In genomic region chr12:57164966-57165365, GRCh38 we compare ENCODE assay signal across 22 cellular contexts. TPM values are rescaled to one million over a fixed set of nuclear protein-coding genes. Genes with fewer than 3 reads are reported as not detected.
DNase-seq lines count a peak whose midpoint lies in the region; ATAC-seq and TF ChIP-seq lines count a peak whose summit lies in the region.
"Had no signal": no experiment of that assay in that cellular context is flagged by ENCODE, and none has a peak within 500 bp of the region (broad histone marks: within the 10 kb centered on the region; RNA-seq: fewer than 3 reads in every experiment).

No MANE protein-coding gene starts in this region.

- H3K4me1 ChIP-seq in adipocyte (ENCODE audit: control insufficient read depth, insufficient read depth, low read length) (peaks cover 26% of the 10 kb centered on the region), prostate gland (replicated peaks) (no peaks in the 10 kb centered on the region)

- H3K4me3 ChIP-seq in adipocyte (ENCODE audit: low read length): no peak overlapping the region
- H3K4me3 ChIP-seq in fibroblast of pulmonary artery (replicated peaks; ENCODE audit: low read depth, low read length): no peak overlapping the region
- no peak overlapping the region for H3K4me3 ChIP-seq in prostate gland
- H3K4me3 ChIP-seq: esophagus muscularis mucosa, heart left ventricle, PC-9 had no signal

- H3K9me3 Mint-ChIP-seq in activated CD8-positive, alpha-beta T cell treated with anti-CD3 and anti-CD28 coated beads, Interleukin-2, amount 10 ng/mL, durations not matched to agents 7 days and 5 days (ENCODE audit: insufficient read depth): no peaks in the 10 kb centered on the region
- H3K9me3 Mint-ChIP-seq: activated naive CD8-positive, alpha-beta T cell treated with anti-CD3 and anti-CD28 coated beads, Interleukin-2, amount 10 ng/mL, durations not matched to agents 7 days and 5 days; H9; IgD-negative memory B cell; stimulated activated memory B cell treated with anti-CD40 and anti-IgM and Interleukin-4, amounts not matched to agents 10 μg/mL and 1 μg/mL and 100 μg/mL, for 72 hours had no signal

- no peak overlapping the region for H3K27ac ChIP-seq in prostate gland
- H3K27ac ChIP-seq: esophagus muscularis mucosa, heart left ventricle, PC-9 had no signal

- POLR2A ChIA-PET in activated CD8-positive, alpha-beta T cell treated with anti-CD3 and anti-CD28 coated beads, Interleukin-2, amount 10 ng/mL, durations not matched to agents 7 days and 5 days (lab: Charles Lee): no interaction called here

- intact Hi-C loops in Right ventricle myocardium superior (cut with DNase I) (no loop called here), cardiac septum (cut with DNase I) (no loop called here), prostate gland (cut with DNase I) (no loop called here)

- H3K4me3 Mint-ChIP-seq in activated CD8-positive, alpha-beta T cell treated with anti-CD3 and anti-CD28 coated beads, Interleukin-2, amount 10 ng/mL, durations not matched to agents 7 days and 5 days: no peak overlapping the region
- H3K4me3 Mint-ChIP-seq: activated naive CD8-positive, alpha-beta T cell treated with anti-CD3 and anti-CD28 coated beads, Interleukin-2, amount 10 ng/mL, durations not matched to agents 7 days and 5 days; H9; IgD-negative memory B cell; stimulated activated memory B cell treated with anti-CD40 and anti-IgM and Interleukin-4, amounts not matched to agents 10 μg/mL and 1 μg/mL and 100 μg/mL, for 72 hours had no signal

- WGBS in prostate gland: 80% methylated on average over 8 of the region's 8 CpGs

- H3K27me3 Mint-ChIP-seq in activated CD8-positive, alpha-beta T cell treated with anti-CD3 and anti-CD28 coated beads, Interleukin-2, amount 10 ng/mL, durations not matched to agents 7 days and 5 days (ENCODE audit: low read depth): no peaks in the 10 kb centered on the region
- H3K27me3 Mint-ChIP-seq: stimulated activated memory B cell treated with anti-CD40 and anti-IgM and Interleukin-4, amounts not matched to agents 10 μg/mL and 1 μg/mL and 100 μg/mL, for 72 hours had no signal

- peaks cover 100% of the 10 kb centered on the region for H3K36me3 ChIP-seq in adipocyte (ENCODE audit: control insufficient read depth, insufficient read depth, low read length, severe bottlenecking)
- peaks cover 7 to 44% of the 10 kb centered on the region in 2 donors for H3K36me3 ChIP-seq in prostate gland

- no peaks in the 10 kb centered on the region for H3K27me3 ChIP-seq in adipocyte (replicated peaks; ENCODE audit: control insufficient read depth, insufficient read depth, low read length)
- H3K27me3 ChIP-seq in prostate gland (replicated peaks; ENCODE audit: insufficient read depth): no peaks in the 10 kb centered on the region
- H3K27me3 ChIP-seq: esophagus muscularis mucosa, heart left ventricle had no signal

- CTCF ChIA-PET in activated CD8-positive, alpha-beta T cell treated with anti-CD3 and anti-CD28 coated beads, Interleukin-2, amount 10 ng/mL, durations not matched to agents 7 days and 5 days (lab: Charles Lee): interaction anchor here (0.6 to 1.0 kb wide), 2 partner anchors 11 to 18 kb away, joined by 3 to 5 read pairs; no protein-coding TSS in a partner anchor

- TF ChIP-seq POLR2A in prostate gland (IDR thresholded peaks at IDR 0.05): no peak

- no peaks in the 10 kb centered on the region for H3K4me1 Mint-ChIP-seq in activated CD8-positive, alpha-beta T cell treated with anti-CD3 and anti-CD28 coated beads, Interleukin-2, amount 10 ng/mL, durations not matched to agents 7 days and 5 days (ENCODE audit: low read depth)
- H3K4me1 Mint-ChIP-seq: H9; stimulated activated memory B cell treated with anti-CD40 and anti-IgM and Interleukin-4, amounts not matched to agents 10 μg/mL and 1 μg/mL and 100 μg/mL, for 72 hours had no signal

- peak overlapping the region; percentile 53 for H3K9ac ChIP-seq in adipocyte (ENCODE audit: low read length)

- no peak overlapping the region for H3K27ac Mint-ChIP-seq in activated CD8-positive, alpha-beta T cell treated with anti-CD3 and anti-CD28 coated beads, Interleukin-2, amount 10 ng/mL, durations not matched to agents 7 days and 5 days
- H3K27ac Mint-ChIP-seq: activated naive CD8-positive, alpha-beta T cell treated with anti-CD3 and anti-CD28 coated beads, Interleukin-2, amount 10 ng/mL, durations not matched to agents 7 days and 5 days; IgD-negative memory B cell; stimulated activated memory B cell treated with anti-CD40 and anti-IgM and Interleukin-4, amounts not matched to agents 10 μg/mL and 1 μg/mL and 100 μg/mL, for 72 hours had no signal

- no peaks in the 10 kb centered on the region for H3K36me3 Mint-ChIP-seq in activated CD8-positive, alpha-beta T cell treated with anti-CD3 and anti-CD28 coated beads, Interleukin-2, amount 10 ng/mL, durations not matched to agents 7 days and 5 days (ENCODE audit: low read depth)
- H3K36me3 Mint-ChIP-seq: activated naive CD8-positive, alpha-beta T cell treated with anti-CD3 and anti-CD28 coated beads, Interleukin-2, amount 10 ng/mL, durations not matched to agents 7 days and 5 days; IgD-negative memory B cell; stimulated activated memory B cell treated with anti-CD40 and anti-IgM and Interleukin-4, amounts not matched to agents 10 μg/mL and 1 μg/mL and 100 μg/mL, for 72 hours had no signal

- DNase-seq in Right ventricle myocardium superior: peak; percentile 33
- no peak for DNase-seq in cardiac septum (ENCODE audit: low spot score)
- DNase-seq in adipocyte (ENCODE audit: low read depth): no peak
- peak; percentile 63 for DNase-seq in fibroblast of pulmonary artery (ENCODE audit: low read depth)
- DNase-seq in activated CD8-positive, alpha-beta T cell treated with anti-CD3 and anti-CD28 coated beads, Interleukin-2, amount 10 ng/mL, durations not matched to agents 7 days and 5 days: no peak
- no peak for DNase-seq in germinal center (ENCODE audit: low spot score)
- no peak for DNase-seq in prostate gland (ENCODE audit: low spot score)
- DNase-seq: activated CD4-positive, alpha-beta T cell treated with anti-CD3 and anti-CD28 coated beads for 1 hour; activated naive CD8-positive, alpha-beta T cell treated with anti-CD3 and anti-CD28 coated beads, Interleukin-2, amount 10 ng/mL, durations not matched to agents 7 days and 5 days; caudate nucleus; H9; heart left ventricle; NCI-H1694 treated with DMSO at 0.1 percent for 48 hours; occipital lobe had no signal

- H3K9me3 ChIP-seq in adipocyte (ENCODE audit: control insufficient read depth, low read length) (no peaks in the 10 kb centered on the region), prostate gland (no peaks in the 10 kb centered on the region)
- H3K9me3 ChIP-seq: esophagus muscularis mucosa, heart left ventricle had no signal

- ATAC-seq in Right ventricle myocardium superior (ENCODE audit: poor library complexity) (no peak), GM19463 (IDR thresholded peaks at IDR 0.05; ENCODE audit: unreplicated experiment) (no peak)
- no peak for ATAC-seq in activated CD8-positive, alpha-beta T cell treated with anti-CD3 and anti-CD28 coated beads, Interleukin-2, amount 10 ng/mL, durations not matched to agents 7 days and 5 days
- ATAC-seq: heart left ventricle; sciatic nerve; stimulated activated memory B cell treated with anti-CD40 and anti-IgM and Interleukin-4, amounts not matched to agents 10 μg/mL and 1 μg/mL and 100 μg/mL, for 72 hours had no signal

- no peak for TF ChIP-seq CTCF in fibroblast of pulmonary artery (IDR thresholded peaks at IDR 0.05; ENCODE audit: low read length, missing control alignments)
- TF ChIP-seq CTCF in prostate gland (IDR thresholded peaks at IDR 0.05): no peak

RNA-seq across cellular contexts. Expression of gene LRP1-AS, which starts 17.5 kb away (rescaled TPM):
- total RNA-seq in Right ventricle myocardium superior (not detected), cardiac septum (not detected), prostate gland (not detected)
- not detected for total RNA-seq in activated CD8-positive, alpha-beta T cell treated with anti-CD3 and anti-CD28 coated beads, Interleukin-2, amount 10 ng/mL, durations not matched to agents 7 days and 5 days
- total RNA-seq: A673; activated naive CD8-positive, alpha-beta T cell treated with anti-CD3 and anti-CD28 coated beads, Interleukin-2, amount 10 ng/mL, durations not matched to agents 7 days and 5 days; esophagus muscularis mucosa; H9; heart left ventricle; lower leg skin; occipital lobe; PC-9; sciatic nerve had no signal

RNA-seq across cellular contexts. Expression of gene LRP1, which starts 36.7 kb away (rescaled TPM):
- total RNA-seq in Right ventricle myocardium superior (121 TPM), cardiac septum (103 TPM), prostate gland (100 to 1,000 TPM in 1 of 2 donors, 10 to 100 TPM in 1; 53.5 to 198 TPM)
- under 1 TPM; 0.39 to 0.40 TPM for total RNA-seq in activated CD8-positive, alpha-beta T cell treated with anti-CD3 and anti-CD28 coated beads, Interleukin-2, amount 10 ng/mL, durations not matched to agents 7 days and 5 days

RNA-seq across cellular contexts. Expression of gene NXPH4, which starts 51.6 kb away (rescaled TPM):
- 0.70 TPM for total RNA-seq in Right ventricle myocardium superior
- total RNA-seq in cardiac septum: 20.0 TPM
- under 1 TPM; 0.39 to 0.40 TPM for total RNA-seq in activated CD8-positive, alpha-beta T cell treated with anti-CD3 and anti-CD28 coated beads, Interleukin-2, amount 10 ng/mL, durations not matched to agents 7 days and 5 days
- total RNA-seq in prostate gland: 10 to 100 TPM; 10.2 to 18.1 TPM
- total RNA-seq: esophagus muscularis mucosa had no signal

RNA-seq across cellular contexts. Expression of gene STAT6, which starts 53.8 kb away (rescaled TPM):
- total RNA-seq in Right ventricle myocardium superior: 49.5 TPM
- total RNA-seq in cardiac septum: 42.1 TPM
- total RNA-seq in activated CD8-positive, alpha-beta T cell treated with anti-CD3 and anti-CD28 coated beads, Interleukin-2, amount 10 ng/mL, durations not matched to agents 7 days and 5 days: 100 to 1,000 TPM; 189 TPM
- total RNA-seq in prostate gland: 100 to 1,000 TPM; 124 to 237 TPM

Comparison
In these comparisons a context has a peak if more than half of its experiments do, and no peak if none do; other contexts are left out.
1. DNase-seq: peak in Right ventricle myocardium superior (single experiment) and fibroblast of pulmonary artery (single experiment); none in cardiac septum (single experiment), adipocyte (single experiment), activated CD8-positive, alpha-beta T cell treated with anti-CD3 and anti-CD28 coated beads, Interleukin-2, amount 10 ng/mL, durations not matched to agents 7 days and 5 days (single experiment), germinal center (single experiment) and prostate gland (single experiment).
2. RNA of gene LRP1, which starts 36.7 kb away (total RNA-seq): 53.5 to 198 TPM in prostate gland, 121 TPM in Right ventricle myocardium superior (single experiment) and 103 TPM in cardiac septum (single experiment); 0.39 to 0.40 TPM in activated CD8-positive, alpha-beta T cell treated with anti-CD3 and anti-CD28 coated beads, Interleukin-2, amount 10 ng/mL, durations not matched to agents 7 days and 5 days; every median in the first group is over 10 times any median in the second.